In genomic region chr9:114082017-114082735, GRCh38 we compare ENCODE assay signal across 1 cellular context.
TF ChIP-seq lines count a peak whose summit lies in the region.

No MANE protein-coding gene starts in this region.

TF ChIP-seq in HepG2, 621 proteins besides CTCF, POLR2A, EP300 and RAD21 (continued from another document and continues in another):
- TF ChIP-seq SAFB2 (CRISPR knock-in tag; IDR thresholded peaks at IDR 0.05; ENCODE audit: borderline replicate concordance, low read depth) (no peak; the same call in 1 of the 2 replicates), TMF1 (CRISPR knock-in tag; IDR thresholded peaks at IDR 0.05; ENCODE audit: low read depth) (no peak; the same call in 1 of the 2 replicates), ELK4 (CRISPR knock-in tag; IDR thresholded peaks at IDR 0.05; ENCODE audit: borderline replicate concordance) (no peak), MED8 (CRISPR knock-in tag; IDR thresholded peaks at IDR 0.05; ENCODE audit: insufficient replicate concordance) (peak; percentile 20), MXD3 (CRISPR knock-in tag; IDR thresholded peaks at IDR 0.05) (peak; percentile 76), PRDM15 (CRISPR knock-in tag; IDR thresholded peaks at IDR 0.05) (no peak), ZUFSP (CRISPR knock-in tag; IDR thresholded peaks at IDR 0.05; ENCODE audit: borderline replicate concordance) (no peak), HOMEZ (CRISPR knock-in tag; IDR thresholded peaks at IDR 0.05; ENCODE audit: low read depth) (no peak), ZNF143 (CRISPR knock-in tag; IDR thresholded peaks at IDR 0.05) (no peak), POLR2AphosphoS5 (IDR thresholded peaks at IDR 0.05; ENCODE audit: low read depth, low read length) (peak; percentile 62), POGZ (CRISPR knock-in tag; IDR thresholded peaks at IDR 0.05) (peak; percentile 59; the same call in 1 of the 2 replicates), NFRKB (IDR thresholded peaks at IDR 0.05) (no peak), REXO4 (CRISPR knock-in tag; IDR thresholded peaks at IDR 0.05; ENCODE audit: borderline replicate concordance) (no peak), KDM4B (CRISPR knock-in tag; IDR thresholded peaks at IDR 0.05) (0 out of 2 replicates have a peak, but pooled peaks have one; percentile 60), ZNF253 (CRISPR knock-in tag; IDR thresholded peaks at IDR 0.05; ENCODE audit: borderline replicate concordance) (peak; percentile 19; the same call in 1 of the 2 replicates), ZNF503 (CRISPR knock-in tag; IDR thresholded peaks at IDR 0.05) (0 out of 2 replicates have a peak, but pooled peaks have one; percentile 1), RAD51 (IDR thresholded peaks at IDR 0.05; ENCODE audit: borderline replicate concordance) (no peak), ZNF337 (CRISPR knock-in tag; IDR thresholded peaks at IDR 0.05; ENCODE audit: borderline replicate concordance, low read depth) (peak; percentile 78; the same call in 1 of the 2 replicates), POLR2G (IDR thresholded peaks at IDR 0.05; ENCODE audit: low read depth, low read length) (peak; percentile 57), MXD1 (CRISPR knock-in tag; IDR thresholded peaks at IDR 0.05) (peak; percentile 25; the same call in 1 of the 2 replicates), KDM3A (CRISPR knock-in tag; IDR thresholded peaks at IDR 0.05; ENCODE audit: low read depth) (peak; percentile 68; the same call in 1 of the 2 replicates), ARID3A (IDR thresholded peaks at IDR 0.05; ENCODE audit: low read depth, low read length) (no peak), ZBTB10 (CRISPR knock-in tag; IDR thresholded peaks at IDR 0.05; ENCODE audit: borderline replicate concordance) (0 out of 2 replicates have a peak, but pooled peaks have one; percentile 20), GATAD1 (CRISPR knock-in tag; IDR thresholded peaks at IDR 0.05) (peak; percentile 56; the same call in 1 of the 2 replicates), XBP1 (CRISPR knock-in tag; IDR thresholded peaks at IDR 0.05) (no peak), PAXIP1 (CRISPR knock-in tag; conservative IDR thresholded peaks at IDR 0.05) (peak; percentile 75), ZSCAN20 (CRISPR knock-in tag; IDR thresholded peaks at IDR 0.05; ENCODE audit: borderline replicate concordance) (no peak), HES4 (CRISPR knock-in tag; IDR thresholded peaks at IDR 0.05; ENCODE audit: borderline replicate concordance) (no peak), ZNF644 (CRISPR knock-in tag; IDR thresholded peaks at IDR 0.05; ENCODE audit: low read depth) (peak; percentile 91), ZNF652 (CRISPR knock-in tag; IDR thresholded peaks at IDR 0.05; ENCODE audit: borderline replicate concordance, low read depth) (peak; percentile 28; the same call in 1 of the 2 replicates), ZNF550 (CRISPR knock-in tag; IDR thresholded peaks at IDR 0.05; ENCODE audit: borderline replicate concordance) (0 out of 2 replicates have a peak, but pooled peaks have one; percentile 35), FOXP1 (IDR thresholded peaks at IDR 0.05) (no peak), FOXP1 (CRISPR knock-in tag; IDR thresholded peaks at IDR 0.05) (peak; percentile 28; the same call in 1 of the 2 replicates), ZNF20 (CRISPR knock-in tag; IDR thresholded peaks at IDR 0.05) (no peak), CCDC6 (CRISPR knock-in tag; IDR thresholded peaks at IDR 0.05) (0 out of 2 replicates have a peak, but pooled peaks have one; percentile 41), ZNF709 (CRISPR knock-in tag; IDR thresholded peaks at IDR 0.05) (peak; percentile 83; the same call in 1 of the 2 replicates), CCAR2 (optimal IDR thresholded peaks at IDR 0.05; ENCODE audit: low read depth, low read length) (no peak), ZFX (CRISPR knock-in tag; IDR thresholded peaks at IDR 0.05; ENCODE audit: low read depth) (peak; percentile 79), ESRRA (CRISPR knock-in tag; IDR thresholded peaks at IDR 0.05; ENCODE audit: low read depth) (peak; percentile 41; the same call in 1 of the 2 replicates)
